8 cellular contexts compared by ENCODE assay signal in the genomic region with DNA sequence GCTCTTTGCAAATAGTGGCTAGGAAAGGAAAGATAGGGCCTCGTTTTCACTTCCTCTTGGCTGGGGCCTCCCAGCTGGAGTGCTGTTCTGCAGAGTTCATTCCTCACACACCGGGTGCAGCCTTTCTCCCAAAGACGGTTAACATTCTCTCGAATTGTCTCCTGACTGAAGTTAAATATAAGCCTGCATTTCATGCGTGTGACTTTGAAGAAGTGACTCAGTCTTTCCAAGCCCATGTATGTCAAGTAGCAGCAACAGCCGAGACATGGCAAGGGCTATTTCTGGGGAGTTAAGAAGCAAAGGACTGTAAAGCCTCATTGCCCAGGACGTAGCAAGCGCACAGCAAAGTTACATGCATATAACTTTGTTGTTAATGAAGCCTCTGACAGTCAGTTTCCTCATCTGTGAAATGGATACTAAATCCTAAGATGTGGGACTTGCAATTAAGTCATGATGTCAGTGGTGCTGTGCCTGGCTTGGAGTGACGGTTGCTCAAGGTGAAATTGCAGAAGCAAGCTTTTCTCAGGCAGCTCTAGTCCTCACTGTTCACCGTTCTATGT.
DNase-seq lines count a peak whose midpoint lies in the region; ATAC-seq, FAIRE-seq and TF ChIP-seq lines count a peak whose summit lies in the region.

No MANE protein-coding gene starts in this region.

- ATAC-seq in HG03039 (IDR thresholded peaks at IDR 0.05; ENCODE audit: unreplicated experiment), result peak; percentile 89
- ATAC-seq in foreskin keratinocyte, result no peak

- in situ Hi-C loops in ACHN (cut with HindIII; ENCODE audit: low pct_ligation_motif_present, low pct_unique_long_range_greater_than_20kb, low sequenced_read_pairs), result no loop called here

- H3K4me1 ChIP-seq in neutrophil (ENCODE audit: control insufficient read depth in 1 of 2, insufficient read depth in 1 of 2, low read depth in 1 of 2, low read length in 1 of 2) (peaks cover 15 to 17% of the 10 kb centered on the region in 2 experiments), foreskin keratinocyte (no peaks in the 10 kb centered on the region)

- no peaks in the 10 kb centered on the region for H3K9me3 ChIP-seq in neutrophil

- no peak overlapping the region for H3K4me3 ChIP-seq in neutrophil (ENCODE audit: low read depth in 1 of 2, low read length in 1 of 2)

- TF ChIP-seq CTCF in neutrophil (IDR thresholded peaks at IDR 0.05), result no peak
- TF ChIP-seq CTCF in foreskin keratinocyte (conservative IDR thresholded peaks at IDR 0.05), result no peak

- H3K27me3 ChIP-seq in neutrophil, result no peaks in the 10 kb centered on the region
- H3K27me3 ChIP-seq in foreskin keratinocyte, result no peaks in the 10 kb centered on the region

- DNase-seq in GM19239 (ENCODE audit: insufficient read length, low spot score) (peak; percentile 46), SKM-1 treated with dmso at 0.1 percent for 144 hours (lab: John Stamatoyannopoulos, UW; ENCODE audit: unreplicated experiment) (peak; percentile 82), ACHN (no peak), foreskin keratinocyte (no peak), NCI-H526 (lab: John Stamatoyannopoulos, UW) (no peak)
- no peak for DNase-seq in stimulated activated CD4-positive, alpha-beta T cell treated with anti-CD3 and anti-CD28 coated beads, Interleukin-4, amount 100 ng/mL, for 24 hours

- peak; percentile 98 for FAIRE-seq in GM19239 (lab: Jason Lieb, UNC)

- H3K27ac ChIP-seq in neutrophil (peak overlapping the region; percentile 16), foreskin keratinocyte (no peak overlapping the region)

- no peaks in the 10 kb centered on the region for H3K36me3 ChIP-seq in neutrophil

Comparison
In these comparisons a context has a peak if more than half of its experiments do, and no peak if none do; other contexts are left out.
1. DNase-seq: peak in GM19239 (single experiment) and SKM-1 treated with dmso at 0.1 percent for 144 hours (single experiment); none in ACHN (single experiment), foreskin keratinocyte (0 of 2), NCI-H526 (0 of 2) and stimulated activated CD4-positive, alpha-beta T cell treated with anti-CD3 and anti-CD28 coated beads, Interleukin-4, amount 100 ng/mL, for 24 hours (single experiment).